In genomic region chr3:14422016-14422963, GRCh38 we compare ENCODE assay signal across 18 cellular contexts. TPM values are rescaled to one million over a fixed set of nuclear protein-coding genes. Genes with fewer than 3 reads are reported as not detected.
DNase-seq lines count a peak whose midpoint lies in the region; ATAC-seq and TF ChIP-seq lines count a peak whose summit lies in the region.
"Had no signal": no experiment of that assay in that cellular context is flagged by ENCODE, and none has a peak within 500 bp of the region (broad histone marks: within the 10 kb centered on the region; RNA-seq: fewer than 3 reads in every experiment).

No MANE protein-coding gene starts in this region.

- peak overlapping the region; percentile 99 for H3K27ac Mint-ChIP-seq in CD8-positive, alpha-beta T cell
- peak overlapping the region; percentile 24; the same call in 1 of the 2 replicates for H3K27ac Mint-ChIP-seq in HFFc6
- H3K27ac Mint-ChIP-seq in central memory CD8-positive, alpha-beta T cell (ENCODE audit: low read depth) = peak overlapping the region; percentile 96
- peak overlapping the region in 7 of 10 donors; percentile 12 to 99 (median 65) for H3K27ac Mint-ChIP-seq in naive thymus-derived CD8-positive, alpha-beta T cell

- H3K4me3 ChIP-seq in CD8-positive, alpha-beta T cell (ENCODE audit: low read depth, low read length) = no peak overlapping the region
- H3K4me3 ChIP-seq: cardiac muscle cell, GM23248, uterus had no signal

- ATAC-seq in CD8-positive, alpha-beta T cell = no peak
- no peak for ATAC-seq in central memory CD8-positive, alpha-beta T cell (replicated peaks; ENCODE audit: extremely low read depth, poor library complexity, severe bottlenecking)
- no peak for ATAC-seq in naive thymus-derived CD8-positive, alpha-beta T cell
- ATAC-seq in GM21526 (IDR thresholded peaks at IDR 0.05; ENCODE audit: low FRiP score, unreplicated experiment) = no peak
- ATAC-seq: left cardiac atrium had no signal

- no peaks in the 10 kb centered on the region for H3K27me3 Mint-ChIP-seq in CD8-positive, alpha-beta T cell (ENCODE audit: low read depth)
- H3K27me3 Mint-ChIP-seq in HFFc6 (ENCODE audit: insufficient read depth) = no peaks in the 10 kb centered on the region
- no peaks in the 10 kb centered on the region for H3K27me3 Mint-ChIP-seq in central memory CD8-positive, alpha-beta T cell
- H3K27me3 Mint-ChIP-seq in naive thymus-derived CD8-positive, alpha-beta T cell = no peaks in the 10 kb centered on the region
- H3K27me3 Mint-ChIP-seq: activated naive CD4-positive, alpha-beta T cell treated with anti-CD3 and anti-CD28 coated beads, Interleukin-2, amount 50 U/mL, for 24 hours had no signal

- no peak for TF ChIP-seq CTCF in CD8-positive, alpha-beta T cell (IDR thresholded peaks at IDR 0.05)
- no peak for TF ChIP-seq CTCF in HFFc6 (IDR thresholded peaks at IDR 0.05)

- H3K36me3 Mint-ChIP-seq in CD8-positive, alpha-beta T cell = peaks cover 40% of the 10 kb centered on the region
- peaks cover 31% of the 10 kb centered on the region for H3K36me3 Mint-ChIP-seq in HFFc6 (ENCODE audit: low read depth)
- H3K36me3 Mint-ChIP-seq in central memory CD8-positive, alpha-beta T cell (ENCODE audit: insufficient read depth) = peaks cover 15% of the 10 kb centered on the region
- peaks cover 0 to 27% (median 2%) of the 10 kb centered on the region in 3 donors for H3K36me3 Mint-ChIP-seq in naive thymus-derived CD8-positive, alpha-beta T cell

- no peak for DNase-seq in CD8-positive, alpha-beta T cell
- DNase-seq in HFFc6 (no peak), DMS114 treated with DMSO at 0.1 percent for 48 hours (lab: John Stamatoyannopoulos, UW; ENCODE audit: unreplicated experiment) (no peak), HUDEP-2 (lab: John Stamatoyannopoulos, UW; ENCODE audit: unreplicated experiment in 76 of 76) (no peak)
- DNase-seq in central memory CD8-positive, alpha-beta T cell (ENCODE audit: low spot score in 2 of 2) = no peak
- no peak for DNase-seq in naive thymus-derived CD8-positive, alpha-beta T cell
- DNase-seq: left cardiac atrium, NCI-H1694 treated with DMSO at 0.1 percent for 48 hours, NCI-H526, retina, RPMI8226, uterus had no signal

- peaks cover 48% of the 10 kb centered on the region for H3K4me1 ChIP-seq in CD8-positive, alpha-beta T cell (ENCODE audit: insufficient read depth, low read length)
- H3K4me1 ChIP-seq: uterus had no signal

- H3K36me3 ChIP-seq in CD8-positive, alpha-beta T cell (ENCODE audit: insufficient read depth, low read length) = peaks cover 5% of the 10 kb centered on the region
- H3K36me3 ChIP-seq: cardiac muscle cell, uterus had no signal

- CTCF ChIA-PET in CD8-positive, alpha-beta T cell (lab: Charles Lee) = interaction anchor here (1.4 to 1.9 kb wide), 2 partner anchors 15 to 46 kb away, joined by 4 read pairs; no protein-coding TSS in a partner anchor

- no peaks in the 10 kb centered on the region for H3K9me3 ChIP-seq in CD8-positive, alpha-beta T cell (ENCODE audit: low read length)
- H3K9me3 ChIP-seq: uterus had no signal

- no peak overlapping the region for H3K4me3 Mint-ChIP-seq in CD8-positive, alpha-beta T cell
- H3K4me3 Mint-ChIP-seq in HFFc6 = no peak overlapping the region
- H3K4me3 Mint-ChIP-seq in central memory CD8-positive, alpha-beta T cell = peak overlapping the region; percentile 73
- H3K4me3 Mint-ChIP-seq in naive thymus-derived CD8-positive, alpha-beta T cell = no peak overlapping the region
- H3K4me3 Mint-ChIP-seq: nephron had no signal

- no peaks in the 10 kb centered on the region for H3K27me3 ChIP-seq in CD8-positive, alpha-beta T cell (ENCODE audit: insufficient read depth, low read length)
- H3K27me3 ChIP-seq: cardiac muscle cell, uterus had no signal

- no peak overlapping the region for H3K27ac ChIP-seq in CD8-positive, alpha-beta T cell (ENCODE audit: low read depth, low read length)
- H3K27ac ChIP-seq: C4-2B, cardiac muscle cell, GM23248, uterus had no signal

- POLR2A ChIA-PET in CD8-positive, alpha-beta T cell (lab: Charles Lee) = interaction anchor here (2.0 kb wide), 1 partner anchor 10 kb away, joined by 8 read pairs; no protein-coding TSS in a partner anchor
- POLR2A ChIA-PET in naive thymus-derived CD8-positive, alpha-beta T cell (lab: Charles Lee) = interaction anchor here (1.4 kb wide), 2 partner anchors 17 to 20 kb away, joined by 3 to 4 read pairs; partner anchors contain the start of gene SLC6A6

- H3K9me3 Mint-ChIP-seq in CD8-positive, alpha-beta T cell = no peaks in the 10 kb centered on the region
- no peaks in the 10 kb centered on the region for H3K9me3 Mint-ChIP-seq in HFFc6
- no peaks in the 10 kb centered on the region for H3K9me3 Mint-ChIP-seq in central memory CD8-positive, alpha-beta T cell
- no peaks in the 10 kb centered on the region for H3K9me3 Mint-ChIP-seq in naive thymus-derived CD8-positive, alpha-beta T cell
- H3K9me3 Mint-ChIP-seq: activated naive CD4-positive, alpha-beta T cell treated with anti-CD3 and anti-CD28 coated beads, Interleukin-2, amount 50 U/mL, for 24 hours; nephron had no signal

- intact Hi-C loops in CD8-positive, alpha-beta T cell (cut with DNase I, micrococcal nuclease) = loop anchor here in 1 of 2 experiments (10.0 kb wide), 1 partner anchor 937 kb away; the partner anchor contains the start of gene HDAC11

- H3K4me1 Mint-ChIP-seq in CD8-positive, alpha-beta T cell (ENCODE audit: low read depth) = peaks cover 54% of the 10 kb centered on the region
- H3K4me1 Mint-ChIP-seq in HFFc6 (ENCODE audit: low read depth) = peaks cover 43% of the 10 kb centered on the region
- H3K4me1 Mint-ChIP-seq in central memory CD8-positive, alpha-beta T cell = peaks cover 53% of the 10 kb centered on the region
- peaks cover 30 to 63% (median 50%) of the 10 kb centered on the region in 4 donors for H3K4me1 Mint-ChIP-seq in naive thymus-derived CD8-positive, alpha-beta T cell

RNA-seq across cellular contexts. Expression of gene SLC6A6, which starts 19.9 kb away (rescaled TPM):
- 10 to 100 TPM; 25.8 to 30.9 TPM for total RNA-seq in CD8-positive, alpha-beta T cell
- total RNA-seq in HFFc6 (2021; fragmentation: NEBNext Ultra II Directional; extraction: Animal tissue kit (Norgen Biotek cat#: 25700)) = 10 to 100 TPM; 22.5 to 33.0 (median 28.6) TPM
- total RNA-seq in naive thymus-derived CD8-positive, alpha-beta T cell = 10 to 100 TPM; 43.1 to 43.7 TPM
- 1 to 10 TPM; 2.1 to 5.0 (median 3.0) TPM for polyA plus RNA-seq in naive thymus-derived CD8-positive, alpha-beta T cell

Comparison
In these comparisons a context has a peak if more than half of its experiments do, and no peak if none do; other contexts are left out.
1. H3K27ac Mint-ChIP-seq: peak in every context shown above with its lines; median percentile 99 in CD8-positive, alpha-beta T cell; 96 in central memory CD8-positive, alpha-beta T cell; 65 in naive thymus-derived CD8-positive, alpha-beta T cell; 24 in HFFc6.